Comparison of ENCODE assay signal across 11 cellular contexts in genomic region chr1:161673396-161673795, GRCh38. TPM values are rescaled to one million over a fixed set of nuclear protein-coding genes. Genes with fewer than 3 reads are reported as not detected.
"Had no signal": no experiment of that assay in that cellular context is flagged by ENCODE, and none has a peak within 500 bp of the region (broad histone marks: within the 10 kb centered on the region; RNA-seq: fewer than 3 reads in every experiment).

No MANE protein-coding gene starts in this region.

RNA-seq across cellular contexts. Expression of gene FCGR2B, which starts 10.5 kb away (rescaled TPM):
- total RNA-seq: mammary epithelial cell, mesothelial cell of epicardium had no signal
- polyA plus RNA-seq: keratinocyte, mammary epithelial cell, neural cell had no signal

RNA-seq across cellular contexts. Expression of gene FCRLA, which starts 33.6 kb away (rescaled TPM):
- total RNA-seq: mesothelial cell of epicardium; natural killer cell treated with Interleukin-12 subunit alpha and Interleukin-12 subunit beta and Interleukin-15 and Interleukin-18, amount 100 ng/mL, for 72 hours; prostate gland; right cardiac atrium; thoracic aorta had no signal
- polyA plus RNA-seq: neural cell, pancreas had no signal

RNA-seq across cellular contexts. Expression of gene FCGR3B, which starts 42.4 kb away (rescaled TPM):
- total RNA-seq: mammary epithelial cell, mesothelial cell of epicardium, osteoblast had no signal
- polyA plus RNA-seq: keratinocyte; mammary epithelial cell; naive thymus-derived CD4-positive, alpha-beta T cell; neural cell had no signal
